ENCODE assay signal across 8 cellular contexts in the genomic region with DNA sequence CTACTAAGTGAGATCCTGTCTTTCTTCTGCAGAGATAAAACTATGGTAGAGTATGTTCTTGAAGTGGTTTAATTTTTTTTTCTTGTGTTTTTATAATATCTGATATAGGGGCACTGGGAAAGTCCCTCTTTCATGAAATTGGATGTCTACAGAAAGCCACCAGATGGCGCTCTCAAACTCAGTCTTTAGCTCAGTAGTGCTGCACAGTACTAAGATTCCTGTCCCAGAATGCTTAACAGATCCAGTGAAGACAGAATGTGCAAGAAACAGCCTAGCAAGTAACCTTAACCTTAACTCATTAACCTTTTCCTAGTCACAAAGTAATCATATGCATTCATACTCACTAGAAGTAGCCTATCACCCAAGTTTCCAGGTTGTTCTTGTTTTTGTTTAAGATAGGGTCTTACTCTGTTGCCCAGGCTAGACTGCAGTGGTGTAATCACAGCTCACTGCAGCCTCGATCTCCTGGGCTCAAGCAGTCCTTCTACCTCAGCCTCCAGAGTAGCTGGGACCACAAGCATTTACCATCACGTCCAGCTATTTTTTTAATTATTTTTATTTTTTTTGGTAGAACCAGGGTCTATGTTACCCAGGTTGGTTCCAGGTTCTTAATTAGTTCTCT. TPM values are rescaled to one million over a fixed set of nuclear protein-coding genes. Genes with fewer than 3 reads are reported as not detected.
DNase-seq lines count a peak whose midpoint lies in the region; ATAC-seq, FAIRE-seq and TF ChIP-seq lines count a peak whose summit lies in the region.

No MANE protein-coding gene starts in this region.

- peaks cover 0 to 5% (median 2%) of the 10 kb centered on the region in 3 donors for H3K4me1 Mint-ChIP-seq in naive B cell
- H3K4me1 Mint-ChIP-seq in stimulated activated memory B cell treated with anti-CD40 and anti-IgM and Interleukin-4, amounts not matched to agents 10 μg/mL and 1 μg/mL and 100 μg/mL, for 72 hours: no peaks in the 10 kb centered on the region

- no peak for TF ChIP-seq EP300 in A549 (IDR thresholded peaks at IDR 0.05)

- H4K20me1 ChIP-seq in endothelial cell of umbilical vein (replicated peaks; ENCODE audit: control insufficient read depth, extremely low read depth, insufficient read depth, low read length): no peaks in the 10 kb centered on the region

- H3K27me3 ChIP-seq in NT2/D1 (ENCODE audit: insufficient read depth, insufficient read length): no peaks in the 10 kb centered on the region
- H3K27me3 ChIP-seq in endothelial cell of umbilical vein (ENCODE audit: control insufficient read depth in 2 of 2, insufficient read depth in 2 of 2, low read length in 2 of 2): no peaks in the 10 kb centered on the region

- H3K4me1 ChIP-seq in A549 (no peaks in the 10 kb centered on the region), NT2/D1 (ENCODE audit: insufficient read depth, insufficient read length) (no peaks in the 10 kb centered on the region), endothelial cell of umbilical vein (ENCODE audit: control insufficient read depth, extremely low read depth, insufficient read depth, low read length) (no peaks in the 10 kb centered on the region)

- H3K4me3 ChIP-seq in A549: no peak overlapping the region
- no peak overlapping the region for H3K4me3 ChIP-seq in NT2/D1 (ENCODE audit: insufficient read length, low read depth)
- no peak overlapping the region for H3K4me3 ChIP-seq in endothelial cell of umbilical vein (replicated peaks in 1 of 3; ENCODE audit: insufficient read depth in 1 of 3, low read depth in 1 of 3, low read length in 3 of 3)

- CTCF ChIA-PET in A549 (lab: Yijun Ruan, JAX): interaction anchor here (0.5 to 5.1 kb wide), 30 partner anchors 10 to 994 kb away, joined by 3 to 79 read pairs (median 4); a partner anchor contains a TSS
- CTCF ChIA-PET in endothelial cell of umbilical vein (lab: Charles Lee): interaction anchor here (0.6 to 4.7 kb wide), 56 partner anchors 10 to 994 kb away, joined by 3 to 182 read pairs (median 4); a partner anchor contains a TSS

- ATAC-seq in A549: peak; percentile 90 to 99
- ATAC-seq in GM18499 (IDR thresholded peaks at IDR 0.05; ENCODE audit: insufficient read depth, unreplicated experiment): peak; percentile 73
- ATAC-seq in naive B cell (ENCODE audit: low read depth in 2 of 2): peak; percentile 85 to 98
- peak; percentile 75 for ATAC-seq in stimulated activated memory B cell treated with anti-CD40 and anti-IgM and Interleukin-4, amounts not matched to agents 10 μg/mL and 1 μg/mL and 100 μg/mL, for 72 hours

- H3K9ac ChIP-seq in NT2/D1 (ENCODE audit: insufficient read length, low read depth) (no peak overlapping the region), endothelial cell of umbilical vein (replicated peaks; ENCODE audit: extremely low read depth, insufficient read depth, low read length) (no peak overlapping the region)

- dilution Hi-C loops in endothelial cell of umbilical vein (cut with MboI; ENCODE audit: extremely low pct_ligation_motif_present, low sequenced_read_pairs): no loop called here

- POLR2A ChIA-PET in A549 (lab: Yijun Ruan, JAX): interaction anchor here (0.5 to 1.5 kb wide), 4 partner anchors 23 to 74 kb away, joined by 3 to 11 read pairs (median 4); a partner anchor contains a TSS
- POLR2A ChIA-PET in endothelial cell of umbilical vein (lab: Charles Lee): interaction anchor here (0.6 to 1.0 kb wide), 3 partner anchors 24 to 373 kb away, joined by 3 read pairs; a partner anchor contains a TSS

- peaks cover 2 to 3% of the 10 kb centered on the region in 2 donors for H3K36me3 Mint-ChIP-seq in naive B cell
- H3K36me3 Mint-ChIP-seq in stimulated activated memory B cell treated with anti-CD40 and anti-IgM and Interleukin-4, amounts not matched to agents 10 μg/mL and 1 μg/mL and 100 μg/mL, for 72 hours: peaks cover 16% of the 10 kb centered on the region

- H3K79me2 ChIP-seq in endothelial cell of umbilical vein (ENCODE audit: control insufficient read depth, insufficient read depth, low read length): no peaks in the 10 kb centered on the region

- H3K9me3 Mint-ChIP-seq in naive B cell: no peaks in the 10 kb centered on the region
- H3K9me3 Mint-ChIP-seq in stimulated activated memory B cell treated with anti-CD40 and anti-IgM and Interleukin-4, amounts not matched to agents 10 μg/mL and 1 μg/mL and 100 μg/mL, for 72 hours: no peaks in the 10 kb centered on the region

- peak; percentile 49 to 78 for DNase-seq in A549 (ENCODE audit: low read depth in 1 of 2, low spot score in 1 of 2)
- DNase-seq in HS-27A (ENCODE audit: low read depth): peak; percentile 19
- peak; percentile 33 for DNase-seq in NT2/D1 (ENCODE audit: low read depth, low spot score)
- peak; percentile 37 for DNase-seq in activated CD8-positive, alpha-beta memory T cell treated with anti-CD3 and anti-CD28 coated beads, Interleukin-2, amount 50 U/mL, for 1 hour (ENCODE audit: extremely low read depth)
- DNase-seq in endothelial cell of umbilical vein (ENCODE audit: low read depth, low spot score): peak; percentile 80
- DNase-seq in naive B cell: peak; percentile 58

- H3K4me2 ChIP-seq in A549 (no peak overlapping the region), endothelial cell of umbilical vein (ENCODE audit: insufficient read depth, low read length) (no peak overlapping the region)

- no peaks in the 10 kb centered on the region for H3K27me3 Mint-ChIP-seq in naive B cell
- H3K27me3 Mint-ChIP-seq in stimulated activated memory B cell treated with anti-CD40 and anti-IgM and Interleukin-4, amounts not matched to agents 10 μg/mL and 1 μg/mL and 100 μg/mL, for 72 hours: no peaks in the 10 kb centered on the region

- no peaks in the 10 kb centered on the region for H3K9me3 ChIP-seq in A549
- H3K9me3 ChIP-seq in NT2/D1 (ENCODE audit: insufficient read depth, low read length): no peaks in the 10 kb centered on the region
- H3K9me3 ChIP-seq in endothelial cell of umbilical vein (replicated peaks; ENCODE audit: control insufficient read depth, insufficient read depth, low read length): no peaks in the 10 kb centered on the region

- peak; percentile 93 for FAIRE-seq in A549 (lab: Jason Lieb, UNC)
- FAIRE-seq in endothelial cell of umbilical vein (lab: Jason Lieb, UNC): peak; percentile 80

- no TSS peak for BruUV-seq in endothelial cell of umbilical vein (replicated peaks; lab: Mats Ljungman, UMichigan)

- no peak overlapping the region for H3K4me3 Mint-ChIP-seq in naive B cell
- no peak overlapping the region for H3K4me3 Mint-ChIP-seq in stimulated activated memory B cell treated with anti-CD40 and anti-IgM and Interleukin-4, amounts not matched to agents 10 μg/mL and 1 μg/mL and 100 μg/mL, for 72 hours

- H3K27ac ChIP-seq in A549: no peak overlapping the region
- no peak overlapping the region for H3K27ac ChIP-seq in endothelial cell of umbilical vein (ENCODE audit: insufficient read depth, low read depth, low read length)

- intact Hi-C loops in endothelial cell of umbilical vein (cut with micrococcal nuclease): loop anchor here (1.0 to 5.0 kb wide), 5 partner anchors 57 to 365 kb away; a partner anchor contains a TSS

- H3K9me1 ChIP-seq in endothelial cell of umbilical vein (replicated peaks; ENCODE audit: control insufficient read depth, extremely low read depth, insufficient read depth, low read length): no peaks in the 10 kb centered on the region

- peak; percentile 61 to 68 for TF ChIP-seq RAD21 in A549 (conservative IDR thresholded peaks at IDR 0.05 in 1 of 2, IDR thresholded peaks at IDR 0.05 in 1 of 2)

- TF ChIP-seq CTCF in A549 (IDR thresholded peaks at IDR 0.05): peak; percentile 89
- peak; percentile 67 to 73 for TF ChIP-seq CTCF in endothelial cell of umbilical vein (IDR thresholded peaks at IDR 0.05; ENCODE audit: extremely low read depth in 1 of 2, insufficient read depth in 1 of 2, low read depth in 1 of 2, low read length in 2 of 2)

- H3K27ac Mint-ChIP-seq in naive B cell: no peak overlapping the region
- no peak overlapping the region for H3K27ac Mint-ChIP-seq in stimulated activated memory B cell treated with anti-CD40 and anti-IgM and Interleukin-4, amounts not matched to agents 10 μg/mL and 1 μg/mL and 100 μg/mL, for 72 hours

- WGBS in A549 (ENCODE audit: missing lambda C conversion rate): 28% methylated on average over 3 of the region's 3 CpGs

- TF ChIP-seq POLR2A in A549 (IDR thresholded peaks at IDR 0.05; ENCODE audit: low read length) (no peak), endothelial cell of umbilical vein (IDR thresholded peaks at IDR 0.05; ENCODE audit: low read depth, low read length) (no peak)

- no peak overlapping the region for H2AFZ ChIP-seq in endothelial cell of umbilical vein (ENCODE audit: low read depth, low read length)

- H3K36me3 ChIP-seq in NT2/D1 (ENCODE audit: insufficient read depth, insufficient read length, low read length) (peaks cover 6% of the 10 kb centered on the region), endothelial cell of umbilical vein (ENCODE audit: control insufficient read depth in 2 of 2, extremely low read depth in 1 of 2, insufficient read depth in 2 of 2, low read length in 2 of 2) (peaks cover 3 to 9% of the 10 kb centered on the region in 2 experiments)

TF ChIP-seq in A549, 52 proteins besides CTCF, POLR2A, EP300 and RAD21:
- peak; percentile 89 for TF ChIP-seq SMC3 (IDR thresholded peaks at IDR 0.05)
- TF ChIP-seq PHF8 (IDR thresholded peaks at IDR 0.05; ENCODE audit: borderline replicate concordance, low read depth): no peak
TF ChIP-seq in A549: peak in this region for 1.

TF ChIP-seq in endothelial cell of umbilical vein, 7 proteins besides CTCF, POLR2A, EP300 and RAD21 (continues in another document):
- TF ChIP-seq FOS (IDR thresholded peaks at IDR 0.05; ENCODE audit: borderline replicate concordance, insufficient read depth, low read length): no peak
- TF ChIP-seq, protein P1, sequence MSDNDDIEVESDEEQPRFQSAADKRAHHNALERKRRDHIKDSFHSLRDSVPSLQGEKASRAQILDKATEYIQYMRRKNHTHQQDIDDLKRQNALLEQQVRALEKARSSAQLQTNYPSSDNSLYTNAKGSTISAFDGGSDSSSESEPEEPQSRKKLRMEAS (IDR thresholded peaks at IDR 0.05; ENCODE audit: insufficient read depth, insufficient read length): no peak

RNA-seq across cellular contexts. Expression of a gene that starts 56.7 kb away (rescaled TPM):
- polyA plus RNA-seq in A549 (2011; rRNA removed) (60.9 and 61.1 TPM in 2 replicates), A549 (2017; fragmentation: RNase III; extraction: RNeasy Plus Mini Kit Qiagen cat#74134 plus additional on column Dnase treatment) (24.8 to 25.1 TPM (median 25.0 TPM) in 3 replicates), endothelial cell of umbilical vein (10.7 and 11.7 TPM in 2 replicates), naive B cell (ENCODE audit: low read depth in 6 of 6) (10 to 100 TPM in 3 of 6 donors, 1 to 10 TPM in 3; 2.1 to 11.7 (median 10.1) TPM)
- polyA plus RNA-seq in A549 (2012; cell fraction: cytosol; rRNA removed): 8.8 and 10.7 TPM in 2 replicates
- polyA plus RNA-seq in A549 (2012; cell fraction: nucleus; rRNA removed): 10.5 and 13.4 TPM in 2 replicates
- polyA minus RNA-seq in A549 (2011; rRNA and poly(A)+ RNA removed): 50.6 and 54.9 TPM in 2 replicates
- 52.6 and 53.5 TPM in 2 replicates for total RNA-seq in endothelial cell of umbilical vein
- 11.3 and 13.7 TPM in 2 replicates for polyA plus RNA-seq in endothelial cell of umbilical vein (2011; cell fraction: cytosol; rRNA removed)
- polyA plus RNA-seq in endothelial cell of umbilical vein (2011; cell fraction: nucleus; rRNA removed): 33.4 and 35.8 TPM in 2 replicates
- polyA plus RNA-seq in endothelial cell of umbilical vein (2012): 27.0 and 35.7 TPM in 2 replicates
- polyA minus RNA-seq in endothelial cell of umbilical vein: 58.7 and 59.6 TPM in 2 replicates
- 29.6 TPM for polyA minus RNA-seq in endothelial cell of umbilical vein (2011; cell fraction: cytosol; rRNA and poly(A)+ RNA removed)
- 41.8 and 59.8 TPM in 2 replicates for polyA minus RNA-seq in endothelial cell of umbilical vein (2011; cell fraction: nucleus; rRNA and poly(A)+ RNA removed)

Comparison
In these comparisons a context has a peak if more than half of its experiments do, and no peak if none do; other contexts are left out.
1. DNase-seq: peak in every context shown above with its lines; median percentile 80 in endothelial cell of umbilical vein; 64 in A549; 58 in naive B cell; 37 in activated CD8-positive, alpha-beta memory T cell treated with anti-CD3 and anti-CD28 coated beads, Interleukin-2, amount 50 U/mL, for 1 hour; 33 in NT2/D1; 19 in HS-27A.